27 cellular contexts compared by ENCODE assay signal in the genomic region with DNA sequence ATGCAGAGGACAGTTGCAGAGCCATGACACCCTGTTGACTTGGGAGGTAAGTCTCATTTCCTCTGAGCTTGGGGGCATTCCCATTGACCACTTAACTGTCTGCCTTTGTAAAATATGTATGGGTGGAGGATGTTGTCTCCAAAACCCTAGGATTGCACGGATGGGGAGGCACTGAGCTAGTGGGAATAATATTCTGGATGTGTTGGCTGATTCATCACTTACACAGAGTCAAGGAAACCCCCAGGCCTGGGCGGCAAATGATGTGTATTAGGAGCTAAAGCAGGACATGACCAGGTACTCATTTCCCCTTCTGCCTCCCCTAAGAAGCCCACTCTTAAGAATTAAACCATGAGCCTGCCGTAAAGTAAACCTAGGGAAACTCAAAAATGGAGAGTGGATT.
"Had no signal": no experiment of that assay in that cellular context is flagged by ENCODE, and none has a peak within 500 bp of the region (broad histone marks: within the 10 kb centered on the region; RNA-seq: fewer than 3 reads in every experiment).

No MANE protein-coding gene starts in this region.

- ATAC-seq: activated T-helper 17 cell treated with anti-CD3 and anti-CD28 coated beads, Interleukin-2, amount 50 U/mL, for 72 hours; esophagus mucosa; heart left ventricle; WTC11 had no signal

- DNase-seq: activated CD4-positive, alpha-beta memory T cell treated with anti-CD3 and anti-CD28 coated beads, Interleukin-2, amount 10 ng/mL, durations not matched to agents 7 days and 5 days; activated CD4-positive, alpha-beta T cell treated with anti-CD3 and anti-CD28 coated beads for 1 hour; activated CD4-positive, alpha-beta T cell treated with anti-CD3 and anti-CD28 coated beads for 4 hours; activated CD4-positive, alpha-beta T cell treated with anti-CD3 and anti-CD28 coated beads, Interleukin-2, amount 10 ng/mL, durations not matched to agents 7 days and 5 days; activated CD4-positive, alpha-beta T cell treated with anti-CD3 and anti-CD28 coated beads, Interleukin-2, amount 50 U/mL, for 4 hours; activated CD8-positive, alpha-beta memory T cell treated with anti-CD3 and anti-CD28 coated beads, Interleukin-2, amount 50 U/mL, for 48 hours; activated effector memory CD4-positive, alpha-beta T cell treated with Interleukin-2 at 50 U/mL for 16 hours; activated gamma-delta T cell treated with Interleukin-2 at 50 U/mL for 16 hours; activated naive CD4-positive, alpha-beta T cell treated with anti-CD3 and anti-CD28 coated beads, Interleukin-2, amount 50 U/mL, for 16 hours; activated naive CD4-positive, alpha-beta T cell treated with Interleukin-2 at 50 U/mL for 16 hours; activated T-cell treated with anti-CD3 and anti-CD28 coated beads for 4 hours; activated T-cell treated with anti-CD3 and anti-CD28 coated beads, Interleukin-2, amount 50 U/mL, for 24 hours; amniotic stem cell; anterior cingulate cortex; brain microvascular endothelial cell; dorsolateral prefrontal cortex; effector memory CD4-positive, alpha-beta T cell; endodermal cell; foreskin fibroblast; heart left ventricle; T-helper 9 cell had no signal

- FAIRE-seq: astrocyte, bronchial epithelial cell, frontal cortex had no signal
